Comparison of ENCODE assay signal across 18 cellular contexts in genomic region chr15:52288986-52289385, GRCh38. TPM values are rescaled to one million over a fixed set of nuclear protein-coding genes. Genes with fewer than 3 reads are reported as not detected.
DNase-seq lines count a peak whose midpoint lies in the region; ATAC-seq, FAIRE-seq and TF ChIP-seq lines count a peak whose summit lies in the region.
"Had no signal": no experiment of that assay in that cellular context is flagged by ENCODE, and none has a peak within 500 bp of the region (broad histone marks: within the 10 kb centered on the region; RNA-seq: fewer than 3 reads in every experiment).

No MANE protein-coding gene starts in this region.

- H3K79me2 ChIP-seq in astrocyte (ENCODE audit: insufficient read depth, low read length): no peaks in the 10 kb centered on the region

- H3K9me3 ChIP-seq in BLaER1 treated with 17β-estradiol and CSF1 and Interleukin-3, amounts not matched to agents 10 nM and 100 nM (replicated peaks in 1 of 11): peaks cover 0 to 24% (median 18%) of the 10 kb centered on the region in 11 experiments; a peak in 15 of 22 replicates
- H3K9me3 ChIP-seq in astrocyte (ENCODE audit: insufficient read depth, low read depth, low read length) (no peaks in the 10 kb centered on the region), left lung (no peaks in the 10 kb centered on the region)
- H3K9me3 ChIP-seq: gastroesophageal sphincter, tibial nerve had no signal

- intact Hi-C loops in left lung (cut with DNase I): no loop called here

- H3K4me1 Mint-ChIP-seq in astrocyte (ENCODE audit: low read depth, unreplicated experiment) (peaks cover 19% of the 10 kb centered on the region), progenitor cell of endocrine pancreas (ENCODE audit: low read depth) (peaks cover 55% of the 10 kb centered on the region)
- peaks cover 0 to 3% of the 10 kb centered on the region in 2 donors for H3K4me1 Mint-ChIP-seq in effector memory CD8-positive, alpha-beta T cell (ENCODE audit: low read depth in 2 of 2)
- H3K4me1 Mint-ChIP-seq: CD8-positive, alpha-beta memory T cell had no signal

- H3K27me3 Mint-ChIP-seq in astrocyte (ENCODE audit: low read depth, unreplicated experiment): peaks cover 6% of the 10 kb centered on the region
- H3K27me3 Mint-ChIP-seq in progenitor cell of endocrine pancreas: no peaks in the 10 kb centered on the region
- peaks cover 16 to 28% of the 10 kb centered on the region in 2 donors for H3K27me3 Mint-ChIP-seq in effector memory CD8-positive, alpha-beta T cell

- H3K27ac ChIP-seq in BLaER1 treated with 17β-estradiol and CSF1 and Interleukin-3, amounts not matched to agents 10 nM and 100 nM: peak overlapping the region in 4 of 11 experiments; percentile 1 to 30 (median 22); a peak in 2 of 22 replicates
- H3K27ac ChIP-seq in astrocyte (ENCODE audit: low read depth, low read length) (no peak overlapping the region), left lung (peak overlapping the region; percentile 53 to 88)

- no peak for ATAC-seq in left lung
- ATAC-seq in GM18873 (IDR thresholded peaks at IDR 0.05; ENCODE audit: low FRiP score, unreplicated experiment): no peak
- ATAC-seq in effector memory CD8-positive, alpha-beta T cell (replicated peaks): no peak
- ATAC-seq: activated CD4-positive, alpha-beta T cell treated with anti-CD3 and anti-CD28 coated beads for 36 hours; SK-N-SH treated with all-trans-retinoic acid at 6 μM for 48 hours had no signal

- H3K36me3 Mint-ChIP-seq in astrocyte (ENCODE audit: low read depth, unreplicated experiment): no peaks in the 10 kb centered on the region
- peaks cover 14% of the 10 kb centered on the region for H3K36me3 Mint-ChIP-seq in progenitor cell of endocrine pancreas (ENCODE audit: insufficient read depth)
- peaks cover 8% of the 10 kb centered on the region for H3K36me3 Mint-ChIP-seq in effector memory CD8-positive, alpha-beta T cell (ENCODE audit: insufficient read depth)
- H3K36me3 Mint-ChIP-seq: naive B cell had no signal

- H3K4me3 Mint-ChIP-seq in astrocyte (ENCODE audit: unreplicated experiment) (peak overlapping the region; percentile 45), progenitor cell of endocrine pancreas (ENCODE audit: low read depth) (no peak overlapping the region)
- no peak overlapping the region for H3K4me3 Mint-ChIP-seq in effector memory CD8-positive, alpha-beta T cell
- H3K4me3 Mint-ChIP-seq: activated CD4-positive, alpha-beta T cell treated with anti-CD3 and anti-CD28 coated beads for 36 hours; CD8-positive, alpha-beta memory T cell had no signal

- no peak overlapping the region for H3K27ac Mint-ChIP-seq in astrocyte (ENCODE audit: unreplicated experiment)
- peak overlapping the region; percentile 95 for H3K27ac Mint-ChIP-seq in progenitor cell of endocrine pancreas
- peak overlapping the region in 1 of 2 donors; percentile 25 for H3K27ac Mint-ChIP-seq in effector memory CD8-positive, alpha-beta T cell
- H3K27ac Mint-ChIP-seq: activated CD4-positive, alpha-beta T cell treated with anti-CD3 and anti-CD28 coated beads for 36 hours; CD8-positive, alpha-beta memory T cell; naive B cell had no signal

- no peak for FAIRE-seq in astrocyte (lab: Jason Lieb, UNC)
- FAIRE-seq: H54 had no signal

- peaks cover 0 to 6% (median 0%) of the 10 kb centered on the region in 11 experiments; a peak in 3 of 22 replicates for H4K20me1 ChIP-seq in BLaER1 treated with 17β-estradiol and CSF1 and Interleukin-3, amounts not matched to agents 10 nM and 100 nM
- H4K20me1 ChIP-seq in astrocyte (ENCODE audit: insufficient read depth, low read length): no peaks in the 10 kb centered on the region

- H3K9me3 Mint-ChIP-seq in astrocyte (ENCODE audit: unreplicated experiment): no peaks in the 10 kb centered on the region
- H3K9me3 Mint-ChIP-seq in progenitor cell of endocrine pancreas (ENCODE audit: low read depth): peaks cover 3% of the 10 kb centered on the region
- no peaks in the 10 kb centered on the region for H3K9me3 Mint-ChIP-seq in effector memory CD8-positive, alpha-beta T cell
- H3K9me3 Mint-ChIP-seq: CD8-positive, alpha-beta memory T cell; naive B cell had no signal

- H3K27me3 ChIP-seq in BLaER1 treated with 17β-estradiol and CSF1 and Interleukin-3, amounts not matched to agents 10 nM and 100 nM: peaks cover 0 to 1% (median 0%) of the 10 kb centered on the region in 11 experiments; a peak in 1 of 22 replicates
- H3K27me3 ChIP-seq in astrocyte (ENCODE audit: insufficient read depth, low read length) (peaks cover 8% of the 10 kb centered on the region), left lung (peaks cover 0 to 11% of the 10 kb centered on the region in 2 donors)

- H3K9ac ChIP-seq in BLaER1 treated with 17β-estradiol and CSF1 and Interleukin-3, amounts not matched to agents 10 nM and 100 nM: no peak overlapping the region
- no peak overlapping the region for H3K9ac ChIP-seq in astrocyte (ENCODE audit: low read length)

- peaks cover 0 to 21% (median 0%) of the 10 kb centered on the region in 11 experiments; a peak in 8 of 22 replicates for H3K36me3 ChIP-seq in BLaER1 treated with 17β-estradiol and CSF1 and Interleukin-3, amounts not matched to agents 10 nM and 100 nM
- H3K36me3 ChIP-seq in astrocyte (ENCODE audit: insufficient read depth, low read length) (no peaks in the 10 kb centered on the region), left lung (no peaks in the 10 kb centered on the region)
- H3K36me3 ChIP-seq: gastroesophageal sphincter, tibial nerve had no signal

- peaks cover 26 to 50% (median 46%) of the 10 kb centered on the region in 10 experiments for H3K4me1 ChIP-seq in BLaER1 treated with 17β-estradiol and CSF1 and Interleukin-3, amounts not matched to agents 10 nM and 100 nM
- H3K4me1 ChIP-seq in astrocyte (ENCODE audit: insufficient read depth, low read length) (no peaks in the 10 kb centered on the region), left lung (peaks cover 0 to 13% of the 10 kb centered on the region in 2 donors)
- H3K4me1 ChIP-seq: gastroesophageal sphincter had no signal

- H3K4me3 ChIP-seq in BLaER1 treated with 17β-estradiol and CSF1 and Interleukin-3, amounts not matched to agents 10 nM and 100 nM: no peak overlapping the region
- H3K4me3 ChIP-seq in astrocyte (ENCODE audit: insufficient read depth, low read depth, low read length) (no peak overlapping the region), left lung (no peak overlapping the region)
- H3K4me3 ChIP-seq: gastroesophageal sphincter, tibial nerve had no signal

- H3K4me2 ChIP-seq in BLaER1 treated with 17β-estradiol and CSF1 and Interleukin-3, amounts not matched to agents 10 nM and 100 nM: peak overlapping the region; percentile 62 to 99 (median 70); a peak in 21 of 22 replicates
- no peak overlapping the region for H3K4me2 ChIP-seq in astrocyte (ENCODE audit: low read length)

- no peak for TF ChIP-seq CTCF in astrocyte (IDR thresholded peaks at IDR 0.05; ENCODE audit: insufficient read depth, low read depth, low read length)
- TF ChIP-seq CTCF in left lung (IDR thresholded peaks at IDR 0.05): no peak
- TF ChIP-seq CTCF in progenitor cell of endocrine pancreas (IDR thresholded peaks at IDR 0.05; ENCODE audit: unreplicated experiment): no peak

- H2AFZ ChIP-seq in astrocyte (ENCODE audit: low read depth, low read length): peak overlapping the region; percentile 31

- DNase-seq in astrocyte (ENCODE audit: low read depth): no peak
- no peak for DNase-seq in left lung
- DNase-seq in progenitor cell of endocrine pancreas (ENCODE audit: low spot score, unreplicated experiment): no peak
- no peak for DNase-seq in activated effector memory CD4-positive, alpha-beta T cell treated with anti-CD3 and anti-CD28 coated beads, Interleukin-2, amount 50 U/mL, for 16 hours
- no peak for DNase-seq in effector memory CD8-positive, alpha-beta T cell
- no peak for DNase-seq in HUDEP-2 (lab: John Stamatoyannopoulos, UW; ENCODE audit: unreplicated experiment in 76 of 76)
- DNase-seq: activated CD4-positive, alpha-beta T cell treated with anti-CD3 and anti-CD28 coated beads for 36 hours; activated gamma-delta T cell; CD8-positive, alpha-beta memory T cell; MM.1S; naive B cell; stimulated activated CD4-positive, alpha-beta T cell treated with anti-CD3 and anti-CD28 coated beads, Interleukin-12 subunit alpha, Interleukin-12 subunit beta, amount 100 ng/mL, for 4 hours had no signal

RNA-seq across cellular contexts. Expression of gene MYO5C, which starts 6.6 kb away (rescaled TPM):
- total RNA-seq in astrocyte (2.7 and 4.5 TPM in 2 replicates), left lung (10 to 100 TPM; 78.3 to 89.2 TPM), progenitor cell of endocrine pancreas (63.9 and 65.6 TPM in 2 replicates)

Comparison
In these comparisons a context has a peak if more than half of its experiments do, and no peak if none do; other contexts are left out.
1. RNA of gene MYO5C, which starts 6.6 kb away (total RNA-seq): 78.3 to 89.2 TPM in left lung and 63.9 to 65.6 TPM in progenitor cell of endocrine pancreas; 2.7 to 4.5 TPM in astrocyte; every median in the first group is over 10 times any median in the second.